Comparison of ENCODE assay signal across 17 cellular contexts in genomic region chr2:111235616-111236015, GRCh38.
DNase-seq lines count a peak whose midpoint lies in the region; ATAC-seq and TF ChIP-seq lines count a peak whose summit lies in the region.
"Had no signal": no experiment of that assay in that cellular context is flagged by ENCODE, and none has a peak within 500 bp of the region (broad histone marks: within the 10 kb centered on the region; RNA-seq: fewer than 3 reads in every experiment).

No MANE protein-coding gene starts in this region.

- no peak overlapping the region for H3K27ac ChIP-seq in mammary epithelial cell (ENCODE audit: insufficient read depth, low read depth, low read length)
- H3K27ac ChIP-seq in foreskin keratinocyte: no peak overlapping the region
- H3K27ac ChIP-seq: A549, C4-2B, HL-60 had no signal

- no peak for TF ChIP-seq CTCF in mammary epithelial cell (conservative IDR thresholded peaks at IDR 0.05 in 1 of 2, IDR thresholded peaks at IDR 0.05 in 1 of 2; ENCODE audit: extremely low read depth in 1 of 2, insufficient read depth in 1 of 2, low read depth in 1 of 2, low read length in 2 of 2)
- no peak for TF ChIP-seq CTCF in foreskin keratinocyte (conservative IDR thresholded peaks at IDR 0.05)
- TF ChIP-seq CTCF in nephron (IDR thresholded peaks at IDR 0.05; ENCODE audit: unreplicated experiment in 3 of 3): no peak

- H3K27me3 Mint-ChIP-seq in nephron (ENCODE audit: low read depth): peaks cover 6% of the 10 kb centered on the region

- peaks cover 9% of the 10 kb centered on the region for H3K4me1 Mint-ChIP-seq in nephron

- H3K36me3 ChIP-seq in mammary epithelial cell (ENCODE audit: insufficient read depth, low read length): no peaks in the 10 kb centered on the region

- 21% methylated on average over 5 of the region's 5 CpGs for WGBS in mammary epithelial cell (ENCODE audit: low coverage, missing lambda C conversion rate)

- H3K9me3 Mint-ChIP-seq in nephron: peaks cover 28% of the 10 kb centered on the region

- intact Hi-C loops in mammary epithelial cell (cut with micrococcal nuclease): loop anchor here (2.0 kb wide), 1 partner anchor 113 kb away; no protein-coding TSS in a partner anchor

- CTCF ChIA-PET in mammary epithelial cell (lab: Charles Lee; ENCODE audit: low non-redundant PET): interaction anchor here (0.6 kb wide), 1 partner anchor 33 kb away, joined by 3 read pairs; no protein-coding TSS in a partner anchor

- BruUV-seq in mammary epithelial cell (replicated peaks; lab: Mats Ljungman, UMichigan): no TSS peak

- no peaks in the 10 kb centered on the region for H3K9me3 ChIP-seq in mammary epithelial cell (replicated peaks; ENCODE audit: insufficient read depth, low read length)

- DNase-seq in DMS79 (lab: John Stamatoyannopoulos, UW) (peak; percentile 29), mammary epithelial cell (no peak), foreskin keratinocyte (no peak), GOT3 (lab: John Stamatoyannopoulos, UW) (no peak), NCI-H1417 treated with DMSO at 0.1 percent for 48 hours (lab: John Stamatoyannopoulos, UW) (no peak)
- DNase-seq: NCI-H146, NCI-H226, NCI-H526 treated with DMSO at 0.1 percent for 48 hours, OCI-M1, RPMI8226 had no signal

- H3K4me3 ChIP-seq in mammary epithelial cell (replicated peaks in 1 of 3; ENCODE audit: insufficient read depth in 1 of 3, low read depth in 2 of 3, low read length in 3 of 3): no peak overlapping the region
- H3K4me3 ChIP-seq: A549 had no signal

- H3K27me3 ChIP-seq in mammary epithelial cell (ENCODE audit: insufficient read depth, low read length) (no peaks in the 10 kb centered on the region), foreskin keratinocyte (no peaks in the 10 kb centered on the region)

- H2AFZ ChIP-seq in mammary epithelial cell (ENCODE audit: low read depth, low read length): peak overlapping the region; percentile 24

- in situ Hi-C loops in mammary epithelial cell (cut with MboI; ENCODE audit: low sequenced_read_pairs in 2 of 2): no loop called here

- peaks cover 20% of the 10 kb centered on the region for H3K4me1 ChIP-seq in mammary epithelial cell (ENCODE audit: insufficient read depth, low read length)
- peaks cover 6% of the 10 kb centered on the region for H3K4me1 ChIP-seq in foreskin keratinocyte
- H3K4me1 ChIP-seq: A549 had no signal

- H3K27ac Mint-ChIP-seq in nephron: peak overlapping the region; percentile 5 to 64 (median 24)

- ATAC-seq in foreskin keratinocyte (peak; percentile 8), HG03025 (IDR thresholded peaks at IDR 0.05; ENCODE audit: low FRiP score, unreplicated experiment) (no peak), HG03378 (IDR thresholded peaks at IDR 0.05; ENCODE audit: unreplicated experiment) (no peak)
- ATAC-seq: A549, HCT116 had no signal

- H3K79me2 ChIP-seq in mammary epithelial cell (ENCODE audit: insufficient read depth, low read length): no peaks in the 10 kb centered on the region

- no peak overlapping the region for H3K9ac ChIP-seq in mammary epithelial cell (ENCODE audit: insufficient read depth, low read length)

- dilution Hi-C loops in mammary epithelial cell (cut with HindIII; ENCODE audit: low sequenced_read_pairs): no loop called here

- no peaks in the 10 kb centered on the region for H4K20me1 ChIP-seq in mammary epithelial cell (ENCODE audit: insufficient read depth, low read length)

- H3K4me2 ChIP-seq in mammary epithelial cell (ENCODE audit: insufficient read depth, low read depth, low read length): peak overlapping the region; percentile 53
- H3K4me2 ChIP-seq: A549 had no signal

- H3K4me3 Mint-ChIP-seq in nephron: no peak overlapping the region

- H3K36me3 Mint-ChIP-seq in nephron (ENCODE audit: low read depth): peaks cover 4% of the 10 kb centered on the region
